Comparison of ENCODE assay signal across 31 cellular contexts in genomic region chr1:152796421-152796820, GRCh38. TPM values are rescaled to one million over a fixed set of nuclear protein-coding genes. Genes with fewer than 3 reads are reported as not detected.
"Had no signal": no experiment of that assay in that cellular context is flagged by ENCODE, and none has a peak within 500 bp of the region (broad histone marks: within the 10 kb centered on the region; RNA-seq: fewer than 3 reads in every experiment).

A gene with protein sequence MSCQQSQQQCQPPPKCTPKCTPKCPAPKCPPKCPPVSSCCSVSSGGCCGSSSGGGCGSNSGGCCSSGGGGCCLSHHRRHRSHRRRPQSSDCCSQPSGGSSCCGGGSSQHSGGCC (plus strand): TSS chr1:152796721. CDS start chr1:152797795, 1,074 bp downstream.

- H3K27ac ChIP-seq: ascending aorta, cardiac muscle cell, WERI-Rb-1 had no signal

- H3K4me1 ChIP-seq: ascending aorta had no signal

- H3K36me3 ChIP-seq: ascending aorta, cardiac muscle cell, WERI-Rb-1 had no signal

- DNase-seq: activated CD4-positive, alpha-beta memory T cell treated with anti-CD3 and anti-CD28 coated beads, Interleukin-2, amount 10 ng/mL, durations not matched to agents 7 days and 5 days; activated CD4-positive, alpha-beta T cell treated with anti-CD3 and anti-CD28 coated beads for 1 hour; activated CD4-positive, alpha-beta T cell treated with anti-CD3 and anti-CD28 coated beads for 36 hours; activated CD4-positive, alpha-beta T cell treated with anti-CD3 and anti-CD28 coated beads for 48 hours; activated CD4-positive, alpha-beta T cell treated with anti-CD3 and anti-CD28 coated beads, Interleukin-2, amount 10 ng/mL, durations not matched to agents 7 days and 5 days; activated CD4-positive, alpha-beta T cell treated with anti-CD3 and anti-CD28 coated beads, Interleukin-2, amount 50 U/mL, for 48 hours; activated CD4-positive, CD25-positive, alpha-beta regulatory T cell; activated CD8-positive, alpha-beta memory T cell treated with anti-CD3 and anti-CD28 coated beads for 24 hours; activated CD8-positive, alpha-beta memory T cell treated with anti-CD3 and anti-CD28 coated beads, Interleukin-2, amount 10 ng/mL, durations not matched to agents 7 days and 5 days; activated CD8-positive, alpha-beta memory T cell treated with anti-CD3 and anti-CD28 coated beads, Interleukin-2, amount 50 U/mL, for 48 hours; activated CD8-positive, alpha-beta T cell treated with anti-CD3 and anti-CD28 coated beads, Interleukin-2, amount 10 ng/mL, durations not matched to agents 7 days and 5 days; activated effector memory CD4-positive, alpha-beta T cell treated with Interleukin-2 at 50 U/mL for 16 hours; activated gamma-delta T cell; activated naive CD4-positive, alpha-beta T cell treated with anti-CD3 and anti-CD28 coated beads, Interleukin-2, amount 10 ng/mL, durations not matched to agents 7 days and 5 days; activated naive CD4-positive, alpha-beta T cell treated with Interleukin-2 at 50 U/mL for 16 hours; activated naive CD8-positive, alpha-beta T cell treated with anti-CD3 and anti-CD28 coated beads, Interleukin-2, amount 10 ng/mL, durations not matched to agents 7 days and 5 days; activated naive CD8-positive, alpha-beta T cell treated with anti-CD3 and anti-CD28 coated beads, Interleukin-2, amount 50 U/mL, for 24 hours; activated T-cell treated with anti-CD3 and anti-CD28 coated beads, Interleukin-2, amount 50 U/mL, for 24 hours; activated T-cell treated with anti-CD3 and anti-CD28 coated beads, Interleukin-2, amount 50 U/mL, for 48 hours; anterior cingulate cortex; caudate nucleus; cerebellar nuclear complex; T-helper 1 cell; T-helper 2 cell; T-helper 9 cell; WERI-Rb-1 had no signal

- H3K27me3 ChIP-seq: ascending aorta, cardiac muscle cell had no signal

- H3K9me3 ChIP-seq: ascending aorta had no signal

- H3K4me3 ChIP-seq: ascending aorta, cardiac muscle cell had no signal

RNA-seq across cellular contexts. Expression of the gene that starts here (rescaled TPM):
- total RNA-seq: activated CD4-positive, alpha-beta memory T cell treated with anti-CD3 and anti-CD28 coated beads, Interleukin-2, amount 10 ng/mL, durations not matched to agents 7 days and 5 days; activated CD4-positive, alpha-beta T cell treated with anti-CD3 and anti-CD28 coated beads for 36 hours; activated CD4-positive, alpha-beta T cell treated with anti-CD3 and anti-CD28 coated beads, Interleukin-2, amount 10 ng/mL, durations not matched to agents 7 days and 5 days; activated CD8-positive, alpha-beta memory T cell treated with anti-CD3 and anti-CD28 coated beads, Interleukin-2, amount 10 ng/mL, durations not matched to agents 7 days and 5 days; activated CD8-positive, alpha-beta T cell treated with anti-CD3 and anti-CD28 coated beads, Interleukin-2, amount 10 ng/mL, durations not matched to agents 7 days and 5 days; activated naive CD8-positive, alpha-beta T cell treated with anti-CD3 and anti-CD28 coated beads, Interleukin-2, amount 10 ng/mL, durations not matched to agents 7 days and 5 days; activated T-helper 2 cell treated with anti-CD3 and anti-CD28 coated beads, Interferon-gamma antibody, Interleukin-2, Interleukin-4, amounts not matched to agents 10 μg/mL and 5 μg/mL and 100 μg/mL, durations not matched to agents 14 hours and 24 hours and 36 hours; ascending aorta; bronchial epithelial cell; cardiac muscle cell; WTC11 had no signal
